Comparison of ENCODE assay signal across 18 cellular contexts in the genomic region with DNA sequence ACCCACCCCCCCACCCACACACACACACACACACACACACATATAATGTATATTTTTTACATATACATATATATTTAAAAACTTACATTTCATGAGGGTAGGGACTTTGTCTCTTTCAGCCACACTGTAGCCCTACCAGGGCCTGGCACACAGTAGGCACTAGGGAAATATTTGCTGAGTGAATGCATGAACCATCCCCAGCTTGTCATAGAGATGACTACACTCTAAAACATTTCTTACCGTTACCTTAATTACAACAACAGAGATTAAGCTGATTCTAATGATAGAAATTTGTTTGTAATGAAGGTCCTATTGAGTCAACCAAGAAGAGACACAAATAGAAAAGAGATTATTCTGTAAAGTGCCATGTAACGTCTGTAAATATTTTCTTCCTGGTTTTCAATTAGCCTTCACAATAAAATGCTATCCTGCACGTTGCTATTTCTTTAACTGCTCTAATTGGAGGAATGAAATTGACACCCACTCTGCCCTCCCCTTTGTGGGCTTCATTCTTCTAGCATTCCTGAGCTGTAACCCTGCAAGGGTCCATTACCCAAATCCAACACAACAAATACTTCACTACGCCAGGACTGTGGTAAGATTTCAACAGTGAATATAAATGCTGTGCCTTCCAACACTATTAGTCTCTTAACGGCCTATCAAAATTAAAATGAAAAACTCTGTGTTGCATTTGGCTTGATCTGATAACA. TPM values are rescaled to one million over a fixed set of nuclear protein-coding genes. Genes with fewer than 3 reads are reported as not detected.
DNase-seq lines count a peak whose midpoint lies in the region; ATAC-seq and TF ChIP-seq lines count a peak whose summit lies in the region.
"Had no signal": no experiment of that assay in that cellular context is flagged by ENCODE, and none has a peak within 500 bp of the region (broad histone marks: within the 10 kb centered on the region; RNA-seq: fewer than 3 reads in every experiment).

No MANE protein-coding gene starts in this region.

- H3K36me3 ChIP-seq in OCI-LY1 (ENCODE audit: insufficient read depth, low read length), result no peaks in the 10 kb centered on the region
- peaks cover 2 to 3% of the 10 kb centered on the region in 2 donors for H3K36me3 ChIP-seq in psoas muscle (ENCODE audit: insufficient read depth in 1 of 2, low read depth in 1 of 2)
- H3K36me3 ChIP-seq in WERI-Rb-1, result no peaks in the 10 kb centered on the region

- peaks cover 22% of the 10 kb centered on the region for H3K4me1 Mint-ChIP-seq in glutamatergic neuron (ENCODE audit: low read depth, unreplicated experiment)

- H4K20me1 ChIP-seq in OCI-LY1 (ENCODE audit: insufficient read depth, low read length), result no peaks in the 10 kb centered on the region

- intact Hi-C loops in psoas muscle (cut with DNase I), result no loop called here

- H3K4me3 Mint-ChIP-seq in glutamatergic neuron (ENCODE audit: unreplicated experiment), result no peak overlapping the region

- ATAC-seq in psoas muscle (peak in 3 of 4 donors; percentile 46 to 90 (median 67)), GM18505 (IDR thresholded peaks at IDR 0.05; ENCODE audit: unreplicated experiment) (no peak)

- TF ChIP-seq POLR2A in GM18505 (IDR thresholded peaks at IDR 0.05; ENCODE audit: borderline replicate concordance, extremely low read depth, insufficient read depth, insufficient read length) (no peak), erythroblast (IDR thresholded peaks at IDR 0.05; ENCODE audit: low read length) (no peak)

- DNase-seq in ELR (ENCODE audit: low read depth) (peak; percentile 51), glutamatergic neuron (no peak), psoas muscle (no peak), epidermal melanocyte (ENCODE audit: insufficient read length, low spot score) (no peak), WERI-Rb-1 (no peak), erythroblast (lab: John Stamatoyannopoulos, UW) (no peak)
- DNase-seq: COR-L47, DMS153, GOT3, MM.1S, NCI-H1105, NCI-H1694, NCI-H226, NCI-H524 treated with DMSO at 0.1 percent for 48 hours, Right ventricle myocardium superior had no signal

- H3K27me3 ChIP-seq in OCI-LY1 (ENCODE audit: insufficient read depth, low read length) (no peaks in the 10 kb centered on the region), psoas muscle (ENCODE audit: insufficient read depth in 3 of 3, low read length in 2 of 3) (no peaks in the 10 kb centered on the region), WERI-Rb-1 (ENCODE audit: insufficient read depth, low read depth, severe bottlenecking) (no peaks in the 10 kb centered on the region)

- H3K79me2 ChIP-seq in OCI-LY1 (ENCODE audit: insufficient read depth, low read length), result no peaks in the 10 kb centered on the region

- peaks cover 10% of the 10 kb centered on the region for H3K36me3 Mint-ChIP-seq in glutamatergic neuron (ENCODE audit: unreplicated experiment)

- H3K9me3 ChIP-seq in OCI-LY1 (ENCODE audit: low read length), result no peaks in the 10 kb centered on the region
- no peaks in the 10 kb centered on the region for H3K9me3 ChIP-seq in psoas muscle
- no peaks in the 10 kb centered on the region for H3K9me3 ChIP-seq in WERI-Rb-1 (ENCODE audit: severe bottlenecking)

- H3K27ac ChIP-seq in OCI-LY1 (ENCODE audit: low read depth, low read length, poor library complexity, severe bottlenecking) (no peak overlapping the region), psoas muscle (peak overlapping the region; percentile 11), WERI-Rb-1 (no peak overlapping the region)
- H3K27ac ChIP-seq: SK-N-MC had no signal

- TF ChIP-seq CTCF in OCI-LY1 (IDR thresholded peaks at IDR 0.05; ENCODE audit: low read length), result no peak
- no peak for TF ChIP-seq CTCF in glutamatergic neuron (IDR thresholded peaks at IDR 0.05; ENCODE audit: partially characterized antibody, unreplicated experiment)
- no peak for TF ChIP-seq CTCF in psoas muscle (IDR thresholded peaks at IDR 0.05)
- TF ChIP-seq CTCF in WERI-Rb-1 (IDR thresholded peaks at IDR 0.05; ENCODE audit: low read depth, low read length), result no peak

- H3K9me3 Mint-ChIP-seq in glutamatergic neuron (ENCODE audit: unreplicated experiment), result peaks cover 5% of the 10 kb centered on the region

- H3K4me1 ChIP-seq in OCI-LY1 (ENCODE audit: insufficient read depth, low read length, severe bottlenecking) (peaks cover 18% of the 10 kb centered on the region), psoas muscle (peaks cover 8% of the 10 kb centered on the region)

- H3K27me3 Mint-ChIP-seq in glutamatergic neuron (ENCODE audit: unreplicated experiment), result no peaks in the 10 kb centered on the region

- peak overlapping the region; percentile 23 for H3K27ac Mint-ChIP-seq in glutamatergic neuron (ENCODE audit: unreplicated experiment)

- H3K9ac ChIP-seq in OCI-LY1 (ENCODE audit: low read length), result no peak overlapping the region

- 29 to 40% (median 30%) methylated on average over 5 of the region's 5 CpGs for WGBS in psoas muscle, 3 donors

- H3F3A ChIP-seq in OCI-LY1 (ENCODE audit: insufficient read depth, low read length), result no peaks in the 10 kb centered on the region

- H3K4me3 ChIP-seq in OCI-LY1 (ENCODE audit: low read depth, low read length, poor library complexity, severe bottlenecking) (no peak overlapping the region), psoas muscle (no peak overlapping the region), WERI-Rb-1 (ENCODE audit: low read depth, low read length) (no peak overlapping the region)
- H3K4me3 ChIP-seq: SK-N-MC had no signal

- no peaks in the 10 kb centered on the region for H3K9me2 ChIP-seq in OCI-LY1 (ENCODE audit: low read depth, low read length)

- no peak overlapping the region for H3K4me2 ChIP-seq in OCI-LY1 (ENCODE audit: low read length)

- peak overlapping the region; percentile 19 for H2AFZ ChIP-seq in OCI-LY1 (ENCODE audit: low read length)

RNA-seq across cellular contexts. Expression of gene SIM1, which starts 30.8 kb away (rescaled TPM):
- total RNA-seq in glutamatergic neuron (ENCODE audit: unreplicated experiment), result 49.8 TPM
- total RNA-seq in psoas muscle, result 10 to 100 TPM in 1 of 4 donors, 1 to 10 TPM in 2, under 1 TPM in 1; 0.60 to 14.4 (median 5.4) TPM
- 10 to 100 TPM in 1 of 3 donors, 1 to 10 TPM in 1, under 1 TPM in 1; 0.76 to 11.2 (median 4.7) TPM for polyA plus RNA-seq in psoas muscle
- total RNA-seq: Right ventricle myocardium superior had no signal
